In genomic region chr10:118926903-118927302, GRCh38 we compare ENCODE assay signal across 25 cellular contexts.
"Had no signal": no experiment of that assay in that cellular context is flagged by ENCODE, and none has a peak within 500 bp of the region (broad histone marks: within the 10 kb centered on the region; RNA-seq: fewer than 3 reads in every experiment).

No MANE protein-coding gene starts in this region.

- DNase-seq: hippocampal formation; kidney; left colon; left lung; midbrain; mucosa of descending colon; naive thymus-derived CD4-positive, alpha-beta T cell; nucleus accumbens; psoas muscle; stimulated activated CD4-positive, alpha-beta T cell treated with anti-CD3 and anti-CD28 coated beads, Interleukin-12 subunit alpha, Interleukin-12 subunit beta, amount 100 ng/mL, for 4 hours; stimulated activated CD4-positive, alpha-beta T cell treated with anti-CD3 and anti-CD28 coated beads, Interleukin-15, amount 100 ng/mL, for 24 hours; stimulated activated CD4-positive, alpha-beta T cell treated with anti-CD3 and anti-CD28 coated beads, Interleukin-2, amount 100 ng/mL, for 24 hours; stimulated activated CD4-positive, alpha-beta T cell treated with anti-CD3 and anti-CD28 coated beads, Interleukin-4, amount 100 ng/mL, for 1 hour; stimulated activated naive B cell treated with anti-CD40 and anti-IgM and Interleukin-4, amounts not matched to agents 10 μg/mL and 1 μg/mL and 100 μg/mL, for 72 hours; stimulated activated naive CD8-positive, alpha-beta T cell treated with anti-CD3 and anti-CD28 coated beads, Interleukin-15, Interleukin-2, amounts not matched to agents 100 U/mL and 50 U/mL, for 24 hours; stomach; testis; thyroid gland; transverse colon; upper lobe of right lung had no signal

- H3K27me3 ChIP-seq: left lung, stomach, testis, thyroid gland, transverse colon, upper lobe of right lung had no signal

- H3K4me3 ChIP-seq: left lung, lung, mucosa of descending colon, psoas muscle, skin epidermis, stomach, testis, thyroid gland, transverse colon, upper lobe of right lung had no signal

- H3K4me1 Mint-ChIP-seq: stimulated activated naive B cell treated with anti-CD40 and anti-IgM and Interleukin-4, amounts not matched to agents 10 μg/mL and 1 μg/mL and 100 μg/mL, for 72 hours had no signal

- H3K36me3 ChIP-seq: left lung, stomach, thyroid gland, transverse colon, upper lobe of right lung had no signal

- H2AFZ ChIP-seq: parathyroid adenoma had no signal

- H3K27ac ChIP-seq: left lung, parathyroid adenoma, psoas muscle, skin epidermis, stomach, testis, thyroid gland, transverse colon, upper lobe of right lung had no signal

- H3K9ac ChIP-seq: parathyroid adenoma had no signal

- ATAC-seq: left colon; left lung; mucosa of descending colon; naive thymus-derived CD4-positive, alpha-beta T cell; natural killer cell treated with Interleukin-12 subunit alpha and Interleukin-12 subunit beta and Interleukin-15 and Interleukin-18, amount 100 ng/mL, for 72 hours; psoas muscle; sciatic nerve; stimulated activated naive B cell treated with anti-CD40 and anti-IgM and Interleukin-4, amounts not matched to agents 10 μg/mL and 1 μg/mL and 100 μg/mL, for 72 hours; stimulated activated naive CD8-positive, alpha-beta T cell treated with anti-CD3 and anti-CD28 coated beads, Interleukin-15, Interleukin-2, amounts not matched to agents 100 U/mL and 50 U/mL, for 24 hours had no signal

- H3K9me3 ChIP-seq: testis, thyroid gland, upper lobe of right lung had no signal

- H3K4me1 ChIP-seq: left lung, parathyroid adenoma, psoas muscle, stomach, testis, upper lobe of right lung had no signal

- H3K27ac Mint-ChIP-seq: naive thymus-derived CD4-positive, alpha-beta T cell; natural killer cell treated with Interleukin-12 subunit alpha and Interleukin-12 subunit beta and Interleukin-15 and Interleukin-18, amount 100 ng/mL, for 72 hours; stimulated activated naive B cell treated with anti-CD40 and anti-IgM and Interleukin-4, amounts not matched to agents 10 μg/mL and 1 μg/mL and 100 μg/mL, for 72 hours had no signal

- H3K4me3 Mint-ChIP-seq: naive thymus-derived CD4-positive, alpha-beta T cell; natural killer cell treated with Interleukin-12 subunit alpha and Interleukin-12 subunit beta and Interleukin-15 and Interleukin-18, amount 100 ng/mL, for 72 hours; stimulated activated naive B cell treated with anti-CD40 and anti-IgM and Interleukin-4, amounts not matched to agents 10 μg/mL and 1 μg/mL and 100 μg/mL, for 72 hours had no signal
